15 cellular contexts compared by ENCODE assay signal in genomic region chr10:125538947-125539649, GRCh38.
DNase-seq lines count a peak whose midpoint lies in the region; TF ChIP-seq lines count a peak whose summit lies in the region.
"Had no signal": no experiment of that assay in that cellular context is flagged by ENCODE, and none has a peak within 500 bp of the region (broad histone marks: within the 10 kb centered on the region; RNA-seq: fewer than 3 reads in every experiment).

No MANE protein-coding gene starts in this region.

- intact Hi-C loops in posterior cingulate gyrus (cut with DNase I), result no loop called here

- H3K36me3 Mint-ChIP-seq in brain (no peaks in the 10 kb centered on the region), progenitor cell of endocrine pancreas (ENCODE audit: insufficient read depth) (no peaks in the 10 kb centered on the region)
- no peaks in the 10 kb centered on the region for H3K36me3 Mint-ChIP-seq in activated naive CD8-positive, alpha-beta T cell treated with anti-CD3 and anti-CD28 coated beads for 36 hours
- H3K36me3 Mint-ChIP-seq: IgD-negative memory B cell, neural progenitor cell had no signal

- H3K4me1 Mint-ChIP-seq in brain, result peaks cover 32% of the 10 kb centered on the region
- peaks cover 12% of the 10 kb centered on the region for H3K4me1 Mint-ChIP-seq in progenitor cell of endocrine pancreas (ENCODE audit: low read depth)
- H3K4me1 Mint-ChIP-seq in activated naive CD8-positive, alpha-beta T cell treated with anti-CD3 and anti-CD28 coated beads for 36 hours, result no peaks in the 10 kb centered on the region
- H3K4me1 Mint-ChIP-seq: IgD-negative memory B cell had no signal

- H3K9me3 Mint-ChIP-seq in brain (peaks cover 0 to 4% (median 0%) of the 10 kb centered on the region in 5 experiments), progenitor cell of endocrine pancreas (ENCODE audit: low read depth) (no peaks in the 10 kb centered on the region)
- H3K9me3 Mint-ChIP-seq in activated naive CD8-positive, alpha-beta T cell treated with anti-CD3 and anti-CD28 coated beads for 36 hours, result no peaks in the 10 kb centered on the region
- H3K9me3 Mint-ChIP-seq: neural progenitor cell had no signal

- in situ Hi-C loops in G401 (cut with HindIII; ENCODE audit: low sequenced_read_pairs), result no loop called here

- peak overlapping the region; percentile 30 to 63 (median 44) for H3K4me3 Mint-ChIP-seq in brain
- H3K4me3 Mint-ChIP-seq in progenitor cell of endocrine pancreas (ENCODE audit: low read depth), result no peak overlapping the region
- no peak overlapping the region for H3K4me3 Mint-ChIP-seq in activated naive CD8-positive, alpha-beta T cell treated with anti-CD3 and anti-CD28 coated beads for 36 hours
- H3K4me3 Mint-ChIP-seq: IgD-negative memory B cell, neural progenitor cell had no signal

- peak; percentile 56 for DNase-seq in G401 (ENCODE audit: low spot score)
- DNase-seq in NCI-H2107 treated with DMSO at 0.1 percent for 48 hours (lab: John Stamatoyannopoulos, UW; ENCODE audit: unreplicated experiment), result peak; percentile 38
- no peak for DNase-seq in progenitor cell of endocrine pancreas (ENCODE audit: low spot score, unreplicated experiment)
- DNase-seq in activated CD4-positive, alpha-beta T cell treated with anti-CD3 and anti-CD28 coated beads for 48 hours, result no peak
- DNase-seq in activated naive CD8-positive, alpha-beta T cell treated with anti-CD3 and anti-CD28 coated beads for 36 hours, result no peak
- DNase-seq in HuH-7.5 (ENCODE audit: low spot score), result no peak
- DNase-seq in posterior cingulate gyrus, result no peak
- DNase-seq: activated T-cell treated with anti-CD3 and anti-CD28 coated beads, Interleukin-2, amount 50 U/mL, for 1 hour; brain microvascular endothelial cell; esophagus squamous epithelium; stimulated activated CD4-positive, alpha-beta T cell treated with anti-CD3 and anti-CD28 coated beads, Interleukin-4, amount 100 ng/mL, for 24 hours; T1000 had no signal

- H3K27ac Mint-ChIP-seq in brain, result peak overlapping the region in 3 of 5 experiments; percentile 22 to 48 (median 43)
- H3K27ac Mint-ChIP-seq in progenitor cell of endocrine pancreas, result no peak overlapping the region
- no peak overlapping the region for H3K27ac Mint-ChIP-seq in activated naive CD8-positive, alpha-beta T cell treated with anti-CD3 and anti-CD28 coated beads for 36 hours
- H3K27ac Mint-ChIP-seq: IgD-negative memory B cell, neural progenitor cell had no signal

- TF ChIP-seq CTCF in brain (conservative IDR thresholded peaks at IDR 0.05) (no peak), progenitor cell of endocrine pancreas (IDR thresholded peaks at IDR 0.05; ENCODE audit: unreplicated experiment) (peak; percentile 5)

- H3K27me3 Mint-ChIP-seq in brain (no peaks in the 10 kb centered on the region), progenitor cell of endocrine pancreas (peaks cover 31% of the 10 kb centered on the region)
- no peaks in the 10 kb centered on the region for H3K27me3 Mint-ChIP-seq in activated naive CD8-positive, alpha-beta T cell treated with anti-CD3 and anti-CD28 coated beads for 36 hours

Comparison
In these comparisons a context has a peak if more than half of its experiments do, and no peak if none do; other contexts are left out.
1. DNase-seq: peak in G401 (single experiment) and NCI-H2107 treated with DMSO at 0.1 percent for 48 hours (single experiment); none in progenitor cell of endocrine pancreas (single experiment), activated CD4-positive, alpha-beta T cell treated with anti-CD3 and anti-CD28 coated beads for 48 hours (single experiment), activated naive CD8-positive, alpha-beta T cell treated with anti-CD3 and anti-CD28 coated beads for 36 hours (single experiment), HuH-7.5 (single experiment) and posterior cingulate gyrus (0 of 10).
2. H3K27ac Mint-ChIP-seq: peak in brain (3 of 5); none in progenitor cell of endocrine pancreas (single experiment) and activated naive CD8-positive, alpha-beta T cell treated with anti-CD3 and anti-CD28 coated beads for 36 hours (single experiment).
3. H3K4me3 Mint-ChIP-seq: peak in brain (5 of 5); none in progenitor cell of endocrine pancreas (single experiment) and activated naive CD8-positive, alpha-beta T cell treated with anti-CD3 and anti-CD28 coated beads for 36 hours (single experiment).